21 cellular contexts compared by ENCODE assay signal in genomic region chr12:122803937-122804336, GRCh38.
"Had no signal": no experiment of that assay in that cellular context is flagged by ENCODE, and none has a peak within 500 bp of the region (broad histone marks: within the 10 kb centered on the region; RNA-seq: fewer than 3 reads in every experiment).

No MANE protein-coding gene starts in this region.

- H3K27me3 ChIP-seq: SJSA1 had no signal

- H3K4me3 ChIP-seq: SJSA1, SK-N-MC had no signal

- H3K9me3 ChIP-seq: SJSA1 had no signal

- H3K36me3 ChIP-seq: SJSA1 had no signal

- H3K27ac ChIP-seq: SJSA1, SK-N-MC had no signal

- H3K4me1 ChIP-seq: SJSA1 had no signal

- DNase-seq: KBM-7, MV-4-11, NCI-H1048, NCI-H1105, NCI-H1417, NCI-H1436 treated with DMSO at 0.1 percent for 48 hours, NCI-H1694, NCI-H187 treated with DMSO at 0.1 percent for 48 hours, NCI-H2029 treated with DMSO at 0.1 percent for 48 hours, NCI-H2107, NCI-H2227 treated with DMSO at 0.1 percent for 48 hours, NCI-H446, NCI-H510A, NCI-H524 treated with DMSO at 0.1 percent for 48 hours, NCI-H69, NCI-H774, Right ventricle myocardium superior, RPMI8226, SIG-M5 had no signal
